Comparison of ENCODE assay signal across 12 cellular contexts in genomic region chr1:91948501-91949355, GRCh38. TPM values are rescaled to one million over a fixed set of nuclear protein-coding genes. Genes with fewer than 3 reads are reported as not detected.
A peak's percentile ranks its signal among the peaks of the same experiment; 100 is the strongest.
DNase-seq lines count a peak whose midpoint lies in the region; ATAC-seq and TF ChIP-seq lines count a peak whose summit lies in the region.
"Had no signal": no experiment of that assay in that cellular context is flagged by ENCODE, and none has a peak within 500 bp of the region (broad histone marks: within the 10 kb centered on the region; RNA-seq: fewer than 3 reads in every experiment).

No MANE protein-coding gene starts in this region.

- TF ChIP-seq CTCF in osteoblast (IDR thresholded peaks at IDR 0.05; ENCODE audit: extremely low read depth, low read depth, low read length) (no peak), endothelial cell (IDR thresholded peaks at IDR 0.05; ENCODE audit: unreplicated experiment) (no peak)

- peaks cover 5% of the 10 kb centered on the region for H3K27me3 Mint-ChIP-seq in activated naive CD4-positive, alpha-beta T cell treated with anti-CD3 and anti-CD28 coated beads, Interleukin-2, amount 10 ng/mL, durations not matched to agents 7 days and 5 days
- peaks cover 1% of the 10 kb centered on the region for H3K27me3 Mint-ChIP-seq in endothelial cell (ENCODE audit: unreplicated experiment)

- H3K4me1 ChIP-seq in osteoblast (ENCODE audit: insufficient read depth, low read length): no peaks in the 10 kb centered on the region

- peaks cover 17% of the 10 kb centered on the region for H3K9me3 Mint-ChIP-seq in activated naive CD4-positive, alpha-beta T cell treated with anti-CD3 and anti-CD28 coated beads, Interleukin-2, amount 10 ng/mL, durations not matched to agents 7 days and 5 days
- H3K9me3 Mint-ChIP-seq in endothelial cell (ENCODE audit: unreplicated experiment): no peaks in the 10 kb centered on the region

- no peaks in the 10 kb centered on the region for H4K20me1 ChIP-seq in osteoblast (ENCODE audit: insufficient read depth, low read length)

- H3K4me2 ChIP-seq in osteoblast (ENCODE audit: insufficient read depth, low read length): peak overlapping the region; percentile 2
- H3K4me2 ChIP-seq: hepatocyte had no signal

- no peaks in the 10 kb centered on the region for H3K79me2 ChIP-seq in osteoblast (ENCODE audit: insufficient read depth, low read length)
- H3K79me2 ChIP-seq: hepatocyte had no signal

- H3K27ac Mint-ChIP-seq in activated naive CD4-positive, alpha-beta T cell treated with anti-CD3 and anti-CD28 coated beads, Interleukin-2, amount 10 ng/mL, durations not matched to agents 7 days and 5 days: peak overlapping the region; percentile 90
- H3K27ac Mint-ChIP-seq in endothelial cell (ENCODE audit: unreplicated experiment): no peak overlapping the region

- no peak for ATAC-seq in HG03045 (IDR thresholded peaks at IDR 0.05; ENCODE audit: unreplicated experiment)

- no peak overlapping the region for H2AFZ ChIP-seq in osteoblast (ENCODE audit: low read length)
- H2AFZ ChIP-seq: hepatocyte had no signal

- peaks cover 18% of the 10 kb centered on the region for H3K4me1 Mint-ChIP-seq in activated naive CD4-positive, alpha-beta T cell treated with anti-CD3 and anti-CD28 coated beads, Interleukin-2, amount 10 ng/mL, durations not matched to agents 7 days and 5 days
- H3K4me1 Mint-ChIP-seq in endothelial cell (ENCODE audit: unreplicated experiment): peaks cover 3% of the 10 kb centered on the region

- H3K4me3 Mint-ChIP-seq in activated naive CD4-positive, alpha-beta T cell treated with anti-CD3 and anti-CD28 coated beads, Interleukin-2, amount 10 ng/mL, durations not matched to agents 7 days and 5 days: peak overlapping the region; percentile 1
- no peak overlapping the region for H3K4me3 Mint-ChIP-seq in endothelial cell (ENCODE audit: unreplicated experiment)

- H3K4me3 ChIP-seq in osteoblast (ENCODE audit: insufficient read depth, low read length): no peak overlapping the region
- H3K4me3 ChIP-seq: hepatocyte, skin epidermis had no signal

- no peaks in the 10 kb centered on the region for H3K9me3 ChIP-seq in osteoblast (ENCODE audit: low read depth, low read length)

- peaks cover 7% of the 10 kb centered on the region for H3K36me3 Mint-ChIP-seq in activated naive CD4-positive, alpha-beta T cell treated with anti-CD3 and anti-CD28 coated beads, Interleukin-2, amount 10 ng/mL, durations not matched to agents 7 days and 5 days
- H3K36me3 Mint-ChIP-seq in endothelial cell (ENCODE audit: low read depth, unreplicated experiment): no peaks in the 10 kb centered on the region

- no peak overlapping the region for H3K27ac ChIP-seq in osteoblast (ENCODE audit: low read depth, low read length)
- H3K27ac ChIP-seq: hepatocyte had no signal

- no peaks in the 10 kb centered on the region for H3K27me3 ChIP-seq in osteoblast (ENCODE audit: insufficient read depth, low read length)
- H3K27me3 ChIP-seq: hepatocyte had no signal

- H3K36me3 ChIP-seq in osteoblast (ENCODE audit: insufficient read depth, low read length): no peaks in the 10 kb centered on the region

- DNase-seq in NCI-H82 (lab: John Stamatoyannopoulos, UW) (peak; percentile 35), NCI-H82 treated with DMSO at 0.1 percent for 48 hours (lab: John Stamatoyannopoulos, UW; ENCODE audit: unreplicated experiment) (no peak), T follicular helper cell (ENCODE audit: low read depth) (peak; percentile 38), osteoblast (ENCODE audit: insufficient read length, low spot score, missing footprints) (peak; percentile 46), anterior cingulate cortex (lab: John Stamatoyannopoulos, UW) (no peak), endothelial cell (ENCODE audit: low spot score) (no peak)
- peak; percentile 43 for DNase-seq in activated naive CD4-positive, alpha-beta T cell treated with anti-CD3 and anti-CD28 coated beads, Interleukin-2, amount 10 ng/mL, durations not matched to agents 7 days and 5 days
- DNase-seq: NCI-H526 had no signal

- CTCF ChIA-PET in activated naive CD4-positive, alpha-beta T cell treated with anti-CD3 and anti-CD28 coated beads, Interleukin-2, amount 10 ng/mL, durations not matched to agents 7 days and 5 days (lab: Charles Lee): interaction anchor here (0.6 kb wide), 1 partner anchor 137 kb away, joined by 3 read pairs; no protein-coding TSS in a partner anchor

RNA-seq across cellular contexts. Expression of gene BRDT, which starts 0.5 kb away (rescaled TPM):
- total RNA-seq in osteoblast: not detected in 2 replicates
- total RNA-seq in endothelial cell (ENCODE audit: unreplicated experiment): not detected
- total RNA-seq: A172, hepatocyte had no signal

Comparison
In these comparisons a context has a peak if more than half of its experiments do, and no peak if none do; other contexts are left out.
1. DNase-seq: peak in NCI-H82 (single experiment), T follicular helper cell (single experiment), activated naive CD4-positive, alpha-beta T cell treated with anti-CD3 and anti-CD28 coated beads, Interleukin-2, amount 10 ng/mL, durations not matched to agents 7 days and 5 days (single experiment) and osteoblast (single experiment); none in NCI-H82 treated with DMSO at 0.1 percent for 48 hours (single experiment), anterior cingulate cortex (0 of 58) and endothelial cell (single experiment).